In the genomic region with DNA sequence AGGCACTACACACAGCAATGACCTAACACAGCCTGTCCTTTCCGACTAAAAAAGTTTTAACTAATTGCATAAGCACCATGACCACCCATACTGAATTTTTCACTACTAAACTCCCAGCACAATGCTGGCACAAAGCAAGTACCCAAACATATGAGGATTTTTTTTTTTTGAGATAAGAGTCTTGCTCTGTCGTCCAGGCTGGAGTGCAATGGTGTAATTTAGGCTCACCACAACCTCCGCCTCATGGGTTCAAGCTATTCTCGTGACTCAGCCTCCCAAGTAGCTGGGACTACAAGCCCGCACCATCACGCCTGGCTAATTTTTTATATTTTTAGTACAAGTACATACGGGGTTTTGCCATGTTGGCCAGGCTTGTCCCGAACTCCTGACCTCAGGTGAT, we compare ENCODE assay signal across 9 cellular contexts.
DNase-seq lines count a peak whose midpoint lies in the region; ATAC-seq lines count a peak whose summit lies in the region.
"Had no signal": no experiment of that assay in that cellular context is flagged by ENCODE, and none has a peak within 500 bp of the region (broad histone marks: within the 10 kb centered on the region; RNA-seq: fewer than 3 reads in every experiment).

No MANE protein-coding gene starts in this region.

- peaks cover 11% of the 10 kb centered on the region for H3K4me1 Mint-ChIP-seq in T-helper 2 cell treated with Interferon-gamma antibody and Interleukin-4, amounts not matched to agents 5 μg/mL and 100 μg/mL, for 36 hours (ENCODE audit: low read depth)
- peaks cover 23% of the 10 kb centered on the region for H3K4me1 Mint-ChIP-seq in activated naive CD8-positive, alpha-beta T cell treated with anti-CD3 and anti-CD28 coated beads, Interleukin-2, amount 50 U/mL, for 24 hours

- no peak overlapping the region for H3K4me3 ChIP-seq in subcutaneous abdominal adipose tissue (ENCODE audit: low read depth in 1 of 5, low read length in 5 of 5)

- peaks cover 7 to 50% (median 47%) of the 10 kb centered on the region in 5 donors for H3K4me1 ChIP-seq in subcutaneous abdominal adipose tissue (ENCODE audit: control insufficient read depth in 5 of 5, insufficient read depth in 5 of 5, low read length in 5 of 5)

- H3K36me3 ChIP-seq in subcutaneous abdominal adipose tissue (ENCODE audit: control insufficient read depth in 5 of 5, insufficient read depth in 5 of 5, low read length in 5 of 5), result no peaks in the 10 kb centered on the region

- H3K27ac ChIP-seq in subcutaneous abdominal adipose tissue (ENCODE audit: low read depth, low read length), result peak overlapping the region; percentile 98

- H3K9me3 Mint-ChIP-seq in T-helper 2 cell treated with Interferon-gamma antibody and Interleukin-4, amounts not matched to agents 5 μg/mL and 100 μg/mL, for 36 hours, result no peaks in the 10 kb centered on the region
- no peaks in the 10 kb centered on the region for H3K9me3 Mint-ChIP-seq in activated naive CD8-positive, alpha-beta T cell treated with anti-CD3 and anti-CD28 coated beads, Interleukin-2, amount 50 U/mL, for 24 hours

- H3K27me3 ChIP-seq in subcutaneous abdominal adipose tissue (ENCODE audit: control insufficient read depth in 5 of 5, insufficient read depth in 4 of 5, low read length in 5 of 5), result no peaks in the 10 kb centered on the region

- H3K9me3 ChIP-seq in subcutaneous abdominal adipose tissue (ENCODE audit: control insufficient read depth in 5 of 5, low read length in 5 of 5), result no peaks in the 10 kb centered on the region

- H3K27me3 Mint-ChIP-seq in T-helper 2 cell treated with Interferon-gamma antibody and Interleukin-4, amounts not matched to agents 5 μg/mL and 100 μg/mL, for 36 hours (ENCODE audit: low read depth), result no peaks in the 10 kb centered on the region
- no peaks in the 10 kb centered on the region for H3K27me3 Mint-ChIP-seq in activated naive CD8-positive, alpha-beta T cell treated with anti-CD3 and anti-CD28 coated beads, Interleukin-2, amount 50 U/mL, for 24 hours

- no peak overlapping the region for H3K9ac ChIP-seq in subcutaneous abdominal adipose tissue (ENCODE audit: low read length in 5 of 5)

- no peak for DNase-seq in T-helper 2 cell treated with Interferon-gamma antibody and Interleukin-4, amounts not matched to agents 5 μg/mL and 100 μg/mL, for 36 hours (ENCODE audit: low spot score)
- DNase-seq in T-helper 2 cell, result no peak
- DNase-seq in activated naive CD8-positive, alpha-beta T cell treated with anti-CD3 and anti-CD28 coated beads, Interleukin-2, amount 50 U/mL, for 24 hours, result no peak
- DNase-seq in iris pigment epithelial cell (ENCODE audit: low read depth), result peak; percentile 57
- DNase-seq in NCI-H146 treated with DMSO at 0.1 percent for 48 hours (lab: John Stamatoyannopoulos, UW; ENCODE audit: unreplicated experiment), result no peak
- no peak for DNase-seq in NCI-H345 (lab: John Stamatoyannopoulos, UW)
- DNase-seq: cerebellar nuclear complex had no signal

- no peak for ATAC-seq in activated naive CD8-positive, alpha-beta T cell treated with anti-CD3 and anti-CD28 coated beads, Interleukin-2, amount 50 U/mL, for 24 hours
- ATAC-seq in GM21619 (IDR thresholded peaks at IDR 0.05; ENCODE audit: unreplicated experiment), result no peak

- peak overlapping the region; percentile 31 for H3K27ac Mint-ChIP-seq in T-helper 2 cell treated with Interferon-gamma antibody and Interleukin-4, amounts not matched to agents 5 μg/mL and 100 μg/mL, for 36 hours
- H3K27ac Mint-ChIP-seq in activated naive CD8-positive, alpha-beta T cell treated with anti-CD3 and anti-CD28 coated beads, Interleukin-2, amount 50 U/mL, for 24 hours, result peak overlapping the region; percentile 13

- no peak overlapping the region for H3K4me3 Mint-ChIP-seq in T-helper 2 cell treated with Interferon-gamma antibody and Interleukin-4, amounts not matched to agents 5 μg/mL and 100 μg/mL, for 36 hours
- no peak overlapping the region for H3K4me3 Mint-ChIP-seq in activated naive CD8-positive, alpha-beta T cell treated with anti-CD3 and anti-CD28 coated beads, Interleukin-2, amount 50 U/mL, for 24 hours

- peaks cover 4% of the 10 kb centered on the region for H3K36me3 Mint-ChIP-seq in T-helper 2 cell treated with Interferon-gamma antibody and Interleukin-4, amounts not matched to agents 5 μg/mL and 100 μg/mL, for 36 hours (ENCODE audit: low read depth)
- peaks cover 2% of the 10 kb centered on the region for H3K36me3 Mint-ChIP-seq in activated naive CD8-positive, alpha-beta T cell treated with anti-CD3 and anti-CD28 coated beads, Interleukin-2, amount 50 U/mL, for 24 hours (ENCODE audit: low read depth)
